1 cellular context compared by ENCODE assay signal in genomic region chr11:102012946-102013345, GRCh38.
TF ChIP-seq lines count a peak whose summit lies in the region.

No MANE protein-coding gene starts in this region.

TF ChIP-seq in GM23338, 12 proteins besides CTCF, POLR2A, EP300 and RAD21 (continued from another document):
- TF ChIP-seq ETS1 (IDR thresholded peaks at IDR 0.05) (no peak), POLR2AphosphoS5 (IDR thresholded peaks at IDR 0.05; ENCODE audit: low read depth) (no peak), ZNF331 (CRISPR knock-in tag; IDR thresholded peaks at IDR 0.05; ENCODE audit: low read depth) (no peak), EZH2 (IDR thresholded peaks at IDR 0.05; ENCODE audit: low read depth, unreplicated experiment) (no peak)
TF ChIP-seq in GM23338: peak in this region for 0.
